Comparison of ENCODE assay signal across 1 cellular context in the genomic region with DNA sequence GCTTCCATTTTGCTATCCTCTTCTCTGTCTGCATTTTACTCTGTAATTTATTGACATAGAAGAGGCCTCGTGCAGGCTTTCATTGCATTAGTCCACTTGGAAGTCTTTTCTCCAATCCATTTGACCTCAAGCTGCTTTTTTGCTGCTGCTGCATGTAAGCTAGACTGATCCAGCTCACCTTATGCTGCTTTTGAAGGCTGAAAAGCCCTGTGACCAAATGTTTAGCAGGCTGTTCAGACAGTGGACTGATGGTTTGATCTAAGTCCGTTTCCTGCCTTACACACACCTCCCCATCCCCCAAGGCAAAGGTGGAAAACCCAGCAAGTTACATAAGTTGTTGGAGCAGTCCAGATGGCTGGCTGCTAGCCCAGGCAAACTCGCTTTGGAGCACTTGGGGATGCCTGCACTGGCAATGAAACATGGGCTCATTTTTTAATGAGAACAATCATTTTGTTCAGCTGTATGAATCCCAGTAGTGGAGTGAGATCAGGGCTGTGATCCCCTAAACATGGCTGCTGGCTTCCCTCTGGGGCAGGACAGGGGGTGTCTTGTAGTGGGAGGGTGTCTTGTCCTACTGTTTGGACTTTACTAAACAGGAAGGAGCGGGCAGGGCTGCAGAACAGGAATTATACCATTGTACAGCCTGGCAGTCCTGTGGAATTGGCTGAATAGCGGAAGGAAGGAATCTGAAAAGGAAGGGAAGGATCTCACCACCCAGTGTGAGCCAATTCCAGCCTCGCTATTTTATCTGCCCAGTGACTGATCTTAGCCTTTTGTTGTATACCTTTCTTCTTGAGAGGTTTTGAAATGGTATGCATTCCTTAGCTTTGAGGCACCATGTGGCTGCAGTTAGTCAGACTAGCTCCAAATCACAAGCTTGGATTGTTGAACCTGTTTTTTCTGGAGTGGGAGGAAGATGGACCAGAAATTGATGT.
TF ChIP-seq lines count a peak whose summit lies in the region.

No MANE protein-coding gene starts in this region.

TF ChIP-seq in GM23338, 12 proteins besides CTCF, POLR2A, EP300 and RAD21:
- TF ChIP-seq, protein P1, sequence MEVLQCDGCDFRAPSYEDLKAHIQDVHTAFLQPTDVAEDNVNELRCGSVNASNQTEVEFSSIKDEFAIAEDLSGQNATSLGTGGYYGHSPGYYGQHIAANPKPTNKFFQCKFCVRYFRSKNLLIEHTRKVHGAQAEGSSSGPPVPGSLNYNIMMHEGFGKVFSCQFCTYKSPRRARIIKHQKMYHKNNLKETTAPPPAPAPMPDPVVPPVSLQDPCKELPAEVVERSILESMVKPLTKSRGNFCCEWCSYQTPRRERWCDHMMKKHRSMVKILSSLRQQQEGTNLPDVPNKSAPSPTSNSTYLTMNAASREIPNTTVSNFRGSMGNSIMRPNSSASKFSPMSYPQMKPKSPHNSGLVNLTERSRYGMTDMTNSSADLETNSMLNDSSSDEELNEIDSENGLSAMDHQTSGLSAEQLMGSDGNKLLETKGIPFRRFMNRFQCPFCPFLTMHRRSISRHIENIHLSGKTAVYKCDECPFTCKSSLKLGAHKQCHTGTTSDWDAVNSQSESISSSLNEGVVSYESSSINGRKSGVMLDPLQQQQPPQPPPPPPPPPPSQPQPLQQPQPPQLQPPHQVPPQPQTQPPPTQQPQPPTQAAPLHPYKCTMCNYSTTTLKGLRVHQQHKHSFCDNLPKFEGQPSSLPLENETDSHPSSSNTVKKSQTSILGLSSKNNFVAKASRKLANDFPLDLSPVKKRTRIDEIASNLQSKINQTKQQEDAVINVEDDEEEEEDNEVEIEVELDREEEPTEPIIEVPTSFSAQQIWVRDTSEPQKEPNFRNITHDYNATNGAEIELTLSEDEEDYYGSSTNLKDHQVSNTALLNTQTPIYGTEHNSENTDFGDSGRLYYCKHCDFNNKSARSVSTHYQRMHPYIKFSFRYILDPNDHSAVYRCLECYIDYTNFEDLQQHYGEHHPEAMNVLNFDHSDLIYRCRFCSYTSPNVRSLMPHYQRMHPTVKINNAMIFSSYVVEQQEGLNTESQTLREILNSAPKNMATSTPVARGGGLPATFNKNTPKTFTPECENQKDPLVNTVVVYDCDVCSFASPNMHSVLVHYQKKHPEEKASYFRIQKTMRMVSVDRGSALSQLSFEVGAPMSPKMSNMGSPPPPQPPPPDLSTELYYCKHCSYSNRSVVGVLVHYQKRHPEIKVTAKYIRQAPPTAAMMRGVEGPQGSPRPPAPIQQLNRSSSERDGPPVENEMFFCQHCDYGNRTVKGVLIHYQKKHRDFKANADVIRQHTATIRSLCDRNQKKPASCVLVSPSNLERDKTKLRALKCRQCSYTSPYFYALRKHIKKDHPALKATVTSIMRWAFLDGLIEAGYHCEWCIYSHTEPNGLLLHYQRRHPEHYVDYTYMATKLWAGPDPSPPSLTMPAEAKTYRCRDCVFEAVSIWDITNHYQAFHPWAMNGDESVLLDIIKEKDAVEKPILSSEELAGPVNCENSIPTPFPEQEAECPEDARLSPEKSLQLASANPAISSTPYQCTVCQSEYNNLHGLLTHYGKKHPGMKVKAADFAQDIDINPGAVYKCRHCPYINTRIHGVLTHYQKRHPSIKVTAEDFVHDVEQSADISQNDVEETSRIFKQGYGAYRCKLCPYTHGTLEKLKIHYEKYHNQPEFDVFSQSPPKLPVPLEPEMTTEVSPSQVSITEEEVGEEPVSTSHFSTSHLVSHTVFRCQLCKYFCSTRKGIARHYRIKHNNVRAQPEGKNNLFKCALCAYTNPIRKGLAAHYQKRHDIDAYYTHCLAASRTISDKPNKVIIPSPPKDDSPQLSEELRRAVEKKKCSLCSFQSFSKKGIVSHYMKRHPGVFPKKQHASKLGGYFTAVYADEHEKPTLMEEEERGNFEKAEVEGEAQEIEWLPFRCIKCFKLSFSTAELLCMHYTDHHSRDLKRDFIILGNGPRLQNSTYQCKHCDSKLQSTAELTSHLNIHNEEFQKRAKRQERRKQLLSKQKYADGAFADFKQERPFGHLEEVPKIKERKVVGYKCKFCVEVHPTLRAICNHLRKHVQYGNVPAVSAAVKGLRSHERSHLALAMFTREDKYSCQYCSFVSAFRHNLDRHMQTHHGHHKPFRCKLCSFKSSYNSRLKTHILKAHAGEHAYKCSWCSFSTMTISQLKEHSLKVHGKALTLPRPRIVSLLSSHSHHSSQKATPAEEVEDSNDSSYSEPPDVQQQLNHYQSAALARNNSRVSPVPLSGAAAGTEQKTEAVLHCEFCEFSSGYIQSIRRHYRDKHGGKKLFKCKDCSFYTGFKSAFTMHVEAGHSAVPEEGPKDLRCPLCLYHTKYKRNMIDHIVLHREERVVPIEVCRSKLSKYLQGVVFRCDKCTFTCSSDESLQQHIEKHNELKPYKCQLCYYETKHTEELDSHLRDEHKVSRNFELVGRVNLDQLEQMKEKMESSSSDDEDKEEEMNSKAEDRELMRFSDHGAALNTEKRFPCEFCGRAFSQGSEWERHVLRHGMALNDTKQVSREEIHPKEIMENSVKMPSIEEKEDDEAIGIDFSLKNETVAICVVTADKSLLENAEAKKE (CRISPR knock-in tag; IDR thresholded peaks at IDR 0.05): 0 out of 2 replicates have a peak, but pooled peaks have one; percentile 18
- TF ChIP-seq POLR2AphosphoS5 (IDR thresholded peaks at IDR 0.05; ENCODE audit: low read depth): no peak
